ENCODE assay signal across 8 cellular contexts in the genomic region with DNA sequence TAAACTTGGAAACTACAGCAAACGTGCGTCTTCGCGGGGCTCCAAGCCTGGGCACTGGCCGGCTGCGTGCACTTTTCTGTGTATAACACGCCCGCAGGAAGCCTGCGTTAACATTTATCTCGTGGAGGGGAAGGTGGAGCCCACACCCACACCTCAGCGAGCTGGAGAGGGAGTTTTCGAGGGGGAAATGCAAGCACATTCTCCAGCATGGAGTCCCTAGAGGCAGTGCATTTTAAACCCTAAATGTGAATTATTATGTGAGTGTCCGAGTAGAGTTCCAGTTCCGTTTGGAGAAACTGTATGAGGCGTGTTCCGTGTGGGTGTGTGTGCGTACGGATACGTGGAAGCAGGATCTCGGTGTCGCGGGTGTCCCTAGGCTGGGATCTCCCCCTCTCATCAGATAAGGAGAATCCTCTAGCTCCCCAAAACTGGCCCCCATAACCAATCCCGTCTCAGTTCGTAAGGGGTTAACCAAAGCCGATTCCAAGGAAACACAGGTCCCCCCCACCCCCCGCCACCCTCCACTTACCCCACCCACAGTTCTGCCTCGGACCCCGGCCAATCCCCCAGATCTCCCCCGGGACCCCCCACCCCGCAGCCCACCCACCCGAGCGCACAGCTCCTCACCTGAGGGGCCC. TPM values are rescaled to one million over a fixed set of nuclear protein-coding genes. Genes with fewer than 3 reads are reported as not detected.
DNase-seq lines count a peak whose midpoint lies in the region; ATAC-seq, FAIRE-seq and TF ChIP-seq lines count a peak whose summit lies in the region.

No MANE protein-coding gene starts in this region.

- POLR2A ChIA-PET in OCI-LY7 (lab: Charles Lee), result interaction anchor here (0.5 to 0.6 kb wide), 3 partner anchors 15 to 369 kb away, joined by 3 to 4 read pairs (median 3); partner anchors contain the start of gene SAMD9

- DNase-seq in GM19239 (ENCODE audit: insufficient read length, low spot score) (no peak), OCI-LY7 (ENCODE audit: low spot score) (peak; percentile 41), cardiac muscle cell (ENCODE audit: low read depth in 1 of 2, low spot score in 1 of 2) (peak in 1 of 2 donors; percentile 45), psoas muscle (peak; percentile 13 to 42), NCI-H1092 (lab: John Stamatoyannopoulos, UW) (no peak), COLO829 (ENCODE audit: low spot score) (no peak)
- DNase-seq in activated gamma-delta T cell treated with anti-CD3 and anti-CD28 coated beads, Interleukin-2, amount 50 U/mL, for 16 hours (ENCODE audit: low read depth), result peak; percentile 28

- H3K4me1 ChIP-seq in OCI-LY7 (ENCODE audit: insufficient read depth, low read length, poor library complexity, severe bottlenecking), result peaks cover 11% of the 10 kb centered on the region
- peaks cover 27% of the 10 kb centered on the region for H3K4me1 ChIP-seq in cardiac muscle cell (ENCODE audit: low read depth)
- H3K4me1 ChIP-seq in psoas muscle, result peaks cover 15% of the 10 kb centered on the region

- no peaks in the 10 kb centered on the region for H4K20me1 ChIP-seq in OCI-LY7 (ENCODE audit: insufficient read depth, low read length)

- CTCF ChIA-PET in OCI-LY7 (lab: Charles Lee; ENCODE audit: unreplicated experiment), result interaction anchor here (0.6 kb wide), 1 partner anchor 307 kb away, joined by 6 read pairs; no protein-coding TSS in a partner anchor

- FAIRE-seq in GM19239 (lab: Jason Lieb, UNC), result peak; percentile 78

- intact Hi-C loops in OCI-LY7 (cut with micrococcal nuclease; ENCODE audit: unreplicated experiment) (loop anchor here (10.0 kb wide), 4 partner anchors 219 to 891 kb away; partner anchors contain the start of genes AKAP9, ANKIB1, KRIT1 and VPS50), psoas muscle (cut with DNase I) (loop anchor here in 1 of 2 donors (2.0 kb wide), 1 partner anchor 67 kb away; no protein-coding TSS in a partner anchor)

- TF ChIP-seq CTCF in OCI-LY7 (conservative IDR thresholded peaks at IDR 0.05; ENCODE audit: low read length) (0 out of 2 replicates have a peak, but pooled peaks have one; percentile 15), cardiac muscle cell (IDR thresholded peaks at IDR 0.05; ENCODE audit: low read depth, low read length) (no peak), psoas muscle (IDR thresholded peaks at IDR 0.05) (no peak)

- no TSS peak for BruUV-seq in OCI-LY7 (replicated peaks; lab: Mats Ljungman, UMichigan)

- WGBS in psoas muscle, 3 donors, result 0 to 1% (median 0%) methylated on average over 26 to 32 of the region's 32 CpGs

- no peaks in the 10 kb centered on the region for H3K9me3 ChIP-seq in OCI-LY7 (ENCODE audit: low read length)
- H3K9me3 ChIP-seq in cardiac muscle cell (ENCODE audit: low read depth), result no peaks in the 10 kb centered on the region
- H3K9me3 ChIP-seq in psoas muscle, result no peaks in the 10 kb centered on the region

- peak overlapping the region; percentile 77 for H3K4me3 ChIP-seq in OCI-LY7 (ENCODE audit: low read depth, low read length, poor library complexity, severe bottlenecking)
- H3K4me3 ChIP-seq in cardiac muscle cell, result peak overlapping the region; percentile 82
- peak overlapping the region; percentile 81 for H3K4me3 ChIP-seq in psoas muscle

- peak overlapping the region; percentile 95 for H3K4me2 ChIP-seq in OCI-LY7 (ENCODE audit: low read length)

- H3K9me2 ChIP-seq in OCI-LY7 (ENCODE audit: insufficient read depth, low read length), result no peaks in the 10 kb centered on the region

- ATAC-seq in psoas muscle (peak in 1 of 4 donors; percentile 3), HG03097 (IDR thresholded peaks at IDR 0.05; ENCODE audit: low FRiP score, unreplicated experiment) (no peak)

- H3K36me3 ChIP-seq in OCI-LY7 (ENCODE audit: insufficient read depth, low read length) (peaks cover 3% of the 10 kb centered on the region; the same call in 1 of the 2 replicates), cardiac muscle cell (no peaks in the 10 kb centered on the region), psoas muscle (ENCODE audit: insufficient read depth in 1 of 2, low read depth in 1 of 2) (no peaks in the 10 kb centered on the region)

- H3K27ac ChIP-seq in OCI-LY7 (ENCODE audit: low read depth, low read length, poor library complexity, severe bottlenecking) (no peak overlapping the region), cardiac muscle cell (peak overlapping the region; percentile 99), psoas muscle (peak overlapping the region; percentile 74)

- H2AFZ ChIP-seq in OCI-LY7 (ENCODE audit: low read length), result peak overlapping the region; percentile 57

- peaks cover 19% of the 10 kb centered on the region for H3K79me2 ChIP-seq in OCI-LY7 (ENCODE audit: insufficient read depth, low read depth, low read length)

- H3K27me3 ChIP-seq in cardiac muscle cell (no peaks in the 10 kb centered on the region), psoas muscle (ENCODE audit: insufficient read depth in 3 of 3, low read length in 2 of 3) (peaks cover 0 to 53% (median 16%) of the 10 kb centered on the region in 3 donors)

RNA-seq across cellular contexts. Expression of gene CDK6, which starts 0.4 kb away (rescaled TPM):
- total RNA-seq in OCI-LY7 (2014; rRNA removed; shearing (Covaris generic)), result 43.6 and 44.1 TPM in 2 replicates
- total RNA-seq in OCI-LY7 (2022) (35.5 and 45.4 TPM in 2 replicates), cardiac muscle cell (81.6 and 98.1 TPM in 2 replicates), psoas muscle (1 to 10 TPM; 3.2 to 8.0 (median 4.6) TPM)
- polyA plus RNA-seq in cardiac muscle cell (28.7 and 38.8 TPM in 2 replicates), psoas muscle (under 1 TPM; 0.39 to 0.92 (median 0.60) TPM)

Comparison
In these comparisons a context has a peak if more than half of its experiments do, and no peak if none do; other contexts are left out.
1. DNase-seq: peak in OCI-LY7 (single experiment), activated gamma-delta T cell treated with anti-CD3 and anti-CD28 coated beads, Interleukin-2, amount 50 U/mL, for 16 hours (single experiment) and psoas muscle (2 of 2); none in GM19239 (single experiment), NCI-H1092 (single experiment) and COLO829 (single experiment).
2. Peak in every context shown above with its lines, with median percentiles within 50 percentile points of each other: H3K4me3 ChIP-seq.